In the genomic region with DNA sequence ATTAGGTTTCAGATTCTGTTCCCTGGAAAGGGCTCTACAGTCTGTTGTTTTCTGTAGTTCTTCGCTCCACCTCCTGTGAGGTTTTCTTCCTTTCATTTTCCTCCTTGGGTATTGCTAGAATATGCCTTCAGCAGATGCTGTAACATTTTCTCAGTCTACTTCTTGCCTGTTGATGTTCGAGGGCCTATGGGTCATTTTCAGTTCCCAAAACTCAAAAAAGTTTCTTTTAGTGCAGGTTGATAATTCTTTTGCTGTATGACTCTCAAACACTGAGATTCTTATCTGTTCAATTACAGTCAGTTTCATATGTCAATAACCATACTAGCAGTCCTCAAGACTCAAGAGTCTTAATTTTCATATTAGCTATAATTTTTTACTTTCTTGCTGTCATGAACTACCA, we compare ENCODE assay signal across 23 cellular contexts.
DNase-seq lines count a peak whose midpoint lies in the region; ATAC-seq lines count a peak whose summit lies in the region.
"Had no signal": no experiment of that assay in that cellular context is flagged by ENCODE, and none has a peak within 500 bp of the region (broad histone marks: within the 10 kb centered on the region; RNA-seq: fewer than 3 reads in every experiment).

No MANE protein-coding gene starts in this region.

- no peak overlapping the region for H3K4me3 Mint-ChIP-seq in activated T-cell treated with anti-CD3 and anti-CD28 coated beads, Interleukin-2, amount 50 U/mL, for 72 hours
- no peak overlapping the region for H3K4me3 Mint-ChIP-seq in activated CD8-positive, alpha-beta T cell treated with anti-CD3 and anti-CD28 coated beads, Interleukin-2, amount 10 ng/mL, durations not matched to agents 7 days and 5 days
- H3K4me3 Mint-ChIP-seq: activated naive CD8-positive, alpha-beta T cell treated with anti-CD3 and anti-CD28 coated beads for 36 hours; activated T-cell treated with anti-CD3 and anti-CD28 coated beads, Interleukin-2, amount 50 U/mL, for 4 hours; brain; CD4-positive, alpha-beta memory T cell; natural killer cell had no signal

- CTCF ChIA-PET in activated CD8-positive, alpha-beta T cell treated with anti-CD3 and anti-CD28 coated beads, Interleukin-2, amount 10 ng/mL, durations not matched to agents 7 days and 5 days (lab: Charles Lee) = no interaction called here

- POLR2A ChIA-PET in activated CD8-positive, alpha-beta T cell treated with anti-CD3 and anti-CD28 coated beads, Interleukin-2, amount 10 ng/mL, durations not matched to agents 7 days and 5 days (lab: Charles Lee) = no interaction called here

- peaks cover 0 to 4% of the 10 kb centered on the region in 2 donors for H3K36me3 Mint-ChIP-seq in activated T-cell treated with anti-CD3 and anti-CD28 coated beads, Interleukin-2, amount 50 U/mL, for 72 hours (ENCODE audit: insufficient read depth in 2 of 2)
- no peaks in the 10 kb centered on the region for H3K36me3 Mint-ChIP-seq in activated CD8-positive, alpha-beta T cell treated with anti-CD3 and anti-CD28 coated beads, Interleukin-2, amount 10 ng/mL, durations not matched to agents 7 days and 5 days (ENCODE audit: low read depth)
- H3K36me3 Mint-ChIP-seq: activated naive CD8-positive, alpha-beta T cell treated with anti-CD3 and anti-CD28 coated beads for 36 hours; CD4-positive, alpha-beta memory T cell had no signal

- peaks cover 9 to 11% of the 10 kb centered on the region in 2 donors for H3K9me3 Mint-ChIP-seq in activated T-cell treated with anti-CD3 and anti-CD28 coated beads, Interleukin-2, amount 50 U/mL, for 72 hours
- no peaks in the 10 kb centered on the region for H3K9me3 Mint-ChIP-seq in activated CD8-positive, alpha-beta T cell treated with anti-CD3 and anti-CD28 coated beads, Interleukin-2, amount 10 ng/mL, durations not matched to agents 7 days and 5 days (ENCODE audit: insufficient read depth)

- DNase-seq in NCI-H82 treated with DMSO at 0.1 percent for 48 hours (lab: John Stamatoyannopoulos, UW; ENCODE audit: unreplicated experiment) (no peak), COR-L47 (lab: John Stamatoyannopoulos, UW) (no peak)
- no peak for DNase-seq in activated T-cell treated with anti-CD3 and anti-CD28 coated beads, Interleukin-2, amount 50 U/mL, for 72 hours
- DNase-seq in activated CD8-positive, alpha-beta T cell treated with anti-CD3 and anti-CD28 coated beads, Interleukin-2, amount 10 ng/mL, durations not matched to agents 7 days and 5 days = no peak
- DNase-seq: activated CD4-positive, alpha-beta T cell treated with anti-CD3 and anti-CD28 coated beads, Interleukin-2, amount 50 U/mL, for 48 hours; activated naive CD8-positive, alpha-beta T cell treated with anti-CD3 and anti-CD28 coated beads for 36 hours; activated T-cell treated with anti-CD3 and anti-CD28 coated beads, Interleukin-2, amount 50 U/mL, for 4 hours; CD4-positive, alpha-beta memory T cell; colonic mucosa; kidney glomerular epithelial cell; mesendoderm; MV-4-11; natural killer cell; NCI-H2029; NCI-H446 treated with DMSO at 0.1 percent for 48 hours; posterior cingulate gyrus; stimulated activated CD4-positive, alpha-beta T cell treated with anti-CD3 and anti-CD28 coated beads, Interleukin-4, amount 100 ng/mL, for 4 hours; T-helper 1 cell had no signal

- peak; percentile 53 for ATAC-seq in GM18499 (IDR thresholded peaks at IDR 0.05; ENCODE audit: insufficient read depth, unreplicated experiment)
- ATAC-seq in GM19328 (IDR thresholded peaks at IDR 0.05; ENCODE audit: unreplicated experiment) = peak; percentile 59
- peak; percentile 72 for ATAC-seq in HG02588 (IDR thresholded peaks at IDR 0.05; ENCODE audit: unreplicated experiment)
- ATAC-seq in HG03460 (IDR thresholded peaks at IDR 0.05; ENCODE audit: unreplicated experiment) = peak; percentile 62
- no peak for ATAC-seq in activated T-cell treated with anti-CD3 and anti-CD28 coated beads, Interleukin-2, amount 50 U/mL, for 72 hours (replicated peaks in 1 of 2)
- no peak for ATAC-seq in activated CD8-positive, alpha-beta T cell treated with anti-CD3 and anti-CD28 coated beads, Interleukin-2, amount 10 ng/mL, durations not matched to agents 7 days and 5 days
- ATAC-seq: activated T-cell treated with anti-CD3 and anti-CD28 coated beads, Interleukin-2, amount 50 U/mL, for 4 hours; natural killer cell had no signal

- no peaks in the 10 kb centered on the region for H3K4me1 Mint-ChIP-seq in activated T-cell treated with anti-CD3 and anti-CD28 coated beads, Interleukin-2, amount 50 U/mL, for 72 hours (ENCODE audit: low read depth)
- H3K4me1 Mint-ChIP-seq in activated CD8-positive, alpha-beta T cell treated with anti-CD3 and anti-CD28 coated beads, Interleukin-2, amount 10 ng/mL, durations not matched to agents 7 days and 5 days (ENCODE audit: low read depth) = no peaks in the 10 kb centered on the region
- H3K4me1 Mint-ChIP-seq: activated naive CD8-positive, alpha-beta T cell treated with anti-CD3 and anti-CD28 coated beads for 36 hours; brain; CD4-positive, alpha-beta memory T cell; natural killer cell had no signal

- no peak overlapping the region for H3K27ac Mint-ChIP-seq in activated T-cell treated with anti-CD3 and anti-CD28 coated beads, Interleukin-2, amount 50 U/mL, for 72 hours
- H3K27ac Mint-ChIP-seq in activated CD8-positive, alpha-beta T cell treated with anti-CD3 and anti-CD28 coated beads, Interleukin-2, amount 10 ng/mL, durations not matched to agents 7 days and 5 days = no peak overlapping the region
- H3K27ac Mint-ChIP-seq: activated naive CD8-positive, alpha-beta T cell treated with anti-CD3 and anti-CD28 coated beads for 36 hours; brain; CD4-positive, alpha-beta memory T cell; natural killer cell had no signal

- no peaks in the 10 kb centered on the region for H3K27me3 Mint-ChIP-seq in activated T-cell treated with anti-CD3 and anti-CD28 coated beads, Interleukin-2, amount 50 U/mL, for 72 hours (ENCODE audit: low read depth)
- H3K27me3 Mint-ChIP-seq in activated CD8-positive, alpha-beta T cell treated with anti-CD3 and anti-CD28 coated beads, Interleukin-2, amount 10 ng/mL, durations not matched to agents 7 days and 5 days (ENCODE audit: low read depth) = no peaks in the 10 kb centered on the region
- H3K27me3 Mint-ChIP-seq: brain; CD4-positive, alpha-beta memory T cell had no signal

Comparison
In these comparisons a context has a peak if more than half of its experiments do, and no peak if none do; other contexts are left out.
1. ATAC-seq: peak in GM18499 (single experiment), GM19328 (single experiment), HG02588 (single experiment) and HG03460 (single experiment); none in activated T-cell treated with anti-CD3 and anti-CD28 coated beads, Interleukin-2, amount 50 U/mL, for 72 hours (0 of 2) and activated CD8-positive, alpha-beta T cell treated with anti-CD3 and anti-CD28 coated beads, Interleukin-2, amount 10 ng/mL, durations not matched to agents 7 days and 5 days (single experiment).